9 cellular contexts compared by ENCODE assay signal in genomic region chr2:133566967-133567645, GRCh38. TPM values are rescaled to one million over a fixed set of nuclear protein-coding genes. Genes with fewer than 3 reads are reported as not detected.
DNase-seq lines count a peak whose midpoint lies in the region; ATAC-seq and TF ChIP-seq lines count a peak whose summit lies in the region.
"Had no signal": no experiment of that assay in that cellular context is flagged by ENCODE, and none has a peak within 500 bp of the region (broad histone marks: within the 10 kb centered on the region; RNA-seq: fewer than 3 reads in every experiment).

No MANE protein-coding gene starts in this region.

- no peaks in the 10 kb centered on the region for H3K9me3 Mint-ChIP-seq in CD4-positive, alpha-beta T cell

- no peaks in the 10 kb centered on the region for H3K9me3 ChIP-seq in body of pancreas
- H3K9me3 ChIP-seq in tibial artery: no peaks in the 10 kb centered on the region
- H3K9me3 ChIP-seq in CD4-positive, alpha-beta T cell (ENCODE audit: control insufficient read depth, low read length): no peaks in the 10 kb centered on the region

- CTCF ChIA-PET in CD4-positive, alpha-beta T cell (lab: Charles Lee): no interaction called here

- H3K27ac Mint-ChIP-seq in CD4-positive, alpha-beta T cell: no peak overlapping the region

- no peak for ATAC-seq in body of pancreas
- ATAC-seq in CD4-positive, alpha-beta T cell (ENCODE audit: poor library complexity): no peak

- H3K4me3 ChIP-seq in body of pancreas: no peak overlapping the region
- H3K4me3 ChIP-seq in retinal pigment epithelial cell (ENCODE audit: low read length): peak overlapping the region; percentile 16
- H3K4me3 ChIP-seq in tibial artery: no peak overlapping the region

- no peak for TF ChIP-seq POLR2A in body of pancreas (IDR thresholded peaks at IDR 0.05)

- intact Hi-C loops in body of pancreas (cut with DNase I): no loop called here
- intact Hi-C loops in tibial artery (cut with DNase I; ENCODE audit: low total_unique reads): no loop called here
- intact Hi-C loops in CD4-positive, alpha-beta T cell (cut with DNase I, micrococcal nuclease): no loop called here

- H3K27ac ChIP-seq in body of pancreas (no peak overlapping the region), tibial artery (no peak overlapping the region)
- no peak overlapping the region for H3K27ac ChIP-seq in CD4-positive, alpha-beta T cell (ENCODE audit: low read depth, low read length)

- POLR2A ChIA-PET in CD4-positive, alpha-beta T cell (lab: Charles Lee): no interaction called here

- H3K36me3 Mint-ChIP-seq in CD4-positive, alpha-beta T cell (ENCODE audit: low read depth): no peaks in the 10 kb centered on the region

- no peak overlapping the region for H3K4me3 Mint-ChIP-seq in CD4-positive, alpha-beta T cell

- DNase-seq in ELR (ENCODE audit: low read depth) (peak; percentile 52), body of pancreas (peak in 3 of 4 donors; percentile 6 to 40 (median 9)), hepatic stellate cell (ENCODE audit: low spot score) (peak; percentile 77), retinal pigment epithelial cell (ENCODE audit: low read depth) (peak; percentile 89), tibial artery (no peak), amniotic stem cell (lab: John Stamatoyannopoulos, UW) (no peak), COLO829 (ENCODE audit: low spot score) (no peak)
- DNase-seq in CD4-positive, alpha-beta T cell: no peak
- DNase-seq: activated CD8-positive, alpha-beta memory T cell treated with anti-CD3 and anti-CD28 coated beads, Interleukin-2, amount 50 U/mL, for 4 hours had no signal

- peaks cover 31% of the 10 kb centered on the region for H3K27me3 Mint-ChIP-seq in CD4-positive, alpha-beta T cell

- no peak for TF ChIP-seq CTCF in body of pancreas (IDR thresholded peaks at IDR 0.05)
- TF ChIP-seq CTCF in retinal pigment epithelial cell (conservative IDR thresholded peaks at IDR 0.05; ENCODE audit: low read depth, low read length): no peak
- TF ChIP-seq CTCF in tibial artery (IDR thresholded peaks at IDR 0.05): no peak
- no peak for TF ChIP-seq CTCF in CD4-positive, alpha-beta T cell (IDR thresholded peaks at IDR 0.05)

- WGBS in body of pancreas, 2 donors: 69 to 76% methylated on average over 8 of the region's 8 CpGs

- no peaks in the 10 kb centered on the region for H3K27me3 ChIP-seq in body of pancreas
- no peaks in the 10 kb centered on the region for H3K27me3 ChIP-seq in tibial artery
- peaks cover 4% of the 10 kb centered on the region for H3K27me3 ChIP-seq in CD4-positive, alpha-beta T cell (ENCODE audit: control insufficient read depth, insufficient read depth, low read length)

- H3K4me1 ChIP-seq in body of pancreas (peaks cover 9% of the 10 kb centered on the region), tibial artery (peaks cover 0 to 7% (median 0%) of the 10 kb centered on the region in 4 donors)

- H3K4me1 Mint-ChIP-seq in CD4-positive, alpha-beta T cell (ENCODE audit: low read depth): no peaks in the 10 kb centered on the region

- H3K36me3 ChIP-seq in body of pancreas (replicated peaks in 1 of 2; ENCODE audit: insufficient read depth in 1 of 2, low read depth in 2 of 2): no peaks in the 10 kb centered on the region
- H3K36me3 ChIP-seq in tibial artery: no peaks in the 10 kb centered on the region

RNA-seq across cellular contexts. Expression of gene NCKAP5, which starts 1.2 kb away (rescaled TPM):
- 1 to 10 TPM in 1 of 2 donors, under 1 TPM in 1; 0.78 to 2.6 TPM for total RNA-seq in body of pancreas
- total RNA-seq in CD4-positive, alpha-beta T cell: not detected

Comparison
In these comparisons a context has a peak if more than half of its experiments do, and no peak if none do; other contexts are left out.
1. DNase-seq: peak in ELR (single experiment), body of pancreas (3 of 4), hepatic stellate cell (single experiment) and retinal pigment epithelial cell (single experiment); none in tibial artery (0 of 2), CD4-positive, alpha-beta T cell (0 of 10), amniotic stem cell (single experiment) and COLO829 (single experiment).